Comparison of ENCODE assay signal across 27 cellular contexts in genomic region chr9:78725565-78725964, GRCh38.
DNase-seq lines count a peak whose midpoint lies in the region; ATAC-seq, FAIRE-seq and TF ChIP-seq lines count a peak whose summit lies in the region.
"Had no signal": no experiment of that assay in that cellular context is flagged by ENCODE, and none has a peak within 500 bp of the region (broad histone marks: within the 10 kb centered on the region; RNA-seq: fewer than 3 reads in every experiment).

No MANE protein-coding gene starts in this region.

- in situ Hi-C loops in GM12878 (cut with MboI) = no loop called here

- no peak overlapping the region for H3K27ac ChIP-seq in GM12878 (ENCODE audit: control insufficient read depth, insufficient read depth)
- H3K27ac ChIP-seq: HL-60, PC-9, SJCRH30 had no signal

- RAD21 ChIA-PET in GM12878 (lab: Charles Lee; ENCODE audit: unreplicated experiment) = no interaction called here

- ATAC-seq in GM18907 (IDR thresholded peaks at IDR 0.05; ENCODE audit: unreplicated experiment) (peak; percentile 50), GM12878 (no peak), GM21737 (IDR thresholded peaks at IDR 0.05; ENCODE audit: unreplicated experiment) (no peak), HG03520 (IDR thresholded peaks at IDR 0.05; ENCODE audit: unreplicated experiment) (no peak)
- ATAC-seq: Right ventricle myocardium inferior, SK-N-SH treated with all-trans-retinoic acid at 6 μM for 48 hours, T-cell had no signal

- 37% methylated on average over 1 of the region's 1 CpG for WGBS in GM12878 (ENCODE audit: insufficient coverage, insufficient replicate concordance, low lambda C conversion rate, missing lambda C conversion rate)

- FAIRE-seq in GM12878 (lab: Jason Lieb, UNC) (no peak), urothelium cell line (lab: Jason Lieb, UNC) (no peak)

- peaks cover 6% of the 10 kb centered on the region for H3K36me3 Mint-ChIP-seq in IgD-negative memory B cell
- H3K36me3 Mint-ChIP-seq: CD8-positive, alpha-beta memory T cell; T-cell had no signal

- H3K79me2 ChIP-seq in GM12878 (ENCODE audit: control insufficient read depth, insufficient read depth, low read length) = no peaks in the 10 kb centered on the region

- peak overlapping the region in 1 of 3 donors; percentile 17 for H3K27ac Mint-ChIP-seq in IgD-negative memory B cell
- H3K27ac Mint-ChIP-seq: CD14-positive monocyte; CD8-positive, alpha-beta memory T cell; T-cell had no signal

- TF ChIP-seq POLR2A in GM12878 (IDR thresholded peaks at IDR 0.05; ENCODE audit: low read depth, low read length) = no peak

- peaks cover 12 to 37% (median 19%) of the 10 kb centered on the region in 3 donors for H3K9me3 Mint-ChIP-seq in IgD-negative memory B cell

- SMC1A ChIA-PET in GM12878 (lab: Charles Lee; ENCODE audit: uncharacterized antibody, unreplicated experiment) = no interaction called here

- H3K4me3 Mint-ChIP-seq in IgD-negative memory B cell = peak overlapping the region in 3 of 4 donors; percentile 44 to 76 (median 70)
- H3K4me3 Mint-ChIP-seq: CD14-positive monocyte; CD8-positive, alpha-beta memory T cell; T-cell had no signal

- no TSS peak for BruUV-seq in GM12878 (replicated peaks; lab: Mats Ljungman, UMichigan)

- no peak for DNase-seq in GM12878 (ENCODE audit: low read depth, low spot score)
- no peak for DNase-seq in activated CD4-positive, alpha-beta T cell treated with anti-CD3 and anti-CD28 coated beads, Interleukin-2, amount 50 U/mL, for 48 hours
- no peak for DNase-seq in urothelium cell line (ENCODE audit: low spot score)
- DNase-seq: BE2C; CD8-positive, alpha-beta memory T cell; DMS 273 treated with DMSO at 0.1 percent for 48 hours; DMS79 treated with DMSO at 0.1 percent for 48 hours; H7; Karpas-422; NCI-H1105; NCI-H1436 treated with DMSO at 0.1 percent for 48 hours; NCI-H187 treated with DMSO at 0.1 percent for 48 hours; NCI-H446; NCI-H524 treated with DMSO at 0.1 percent for 48 hours; NCI-H774; NK-92 treated with Interleukin-12 subunit alpha and Interleukin-12 subunit beta, amount 100 ng/mL, for 24 hours; PC-9; SJCRH30; T-cell had no signal

- intact Hi-C loops in GM12878 (cut with micrococcal nuclease; ENCODE audit: unreplicated experiment) = no loop called here

- POLR2A ChIA-PET in GM12878 (lab: Charles Lee) = no interaction called here

- TF ChIP-seq CTCF in GM12878 (IDR thresholded peaks at IDR 0.05 in 2 of 3, conservative IDR thresholded peaks at IDR 0.05 in 1 of 3; ENCODE audit: control insufficient read depth in 2 of 3, extremely low read depth in 1 of 3, insufficient read depth in 1 of 3, low read depth in 3 of 3, low read length in 3 of 3) = no peak

- CTCF ChIA-PET in GM12878 (lab: Yijun Ruan, JAX) = no interaction called here

- H3K4me3 ChIP-seq in GM12878 = no peak overlapping the region
- H3K4me3 ChIP-seq: PC-9, SJCRH30 had no signal

- H3K27me3 Mint-ChIP-seq in IgD-negative memory B cell = no peaks in the 10 kb centered on the region
- H3K27me3 Mint-ChIP-seq: T-cell had no signal

- H3K36me3 ChIP-seq in GM12878 (ENCODE audit: control insufficient read depth in 2 of 2, insufficient read depth in 2 of 2, low read length in 1 of 2) = no peaks in the 10 kb centered on the region
- H3K36me3 ChIP-seq: BE2C, SJCRH30 had no signal

- H3K9me3 ChIP-seq in GM12878 (replicated peaks; ENCODE audit: control insufficient read depth, insufficient read depth, low read length) = no peaks in the 10 kb centered on the region; the same call in 2 of the 3 replicates
- H3K9me3 ChIP-seq: BE2C, SJCRH30 had no signal

- H3K9ac ChIP-seq in GM12878 (ENCODE audit: control insufficient read depth, insufficient read depth, low read length) = no peak overlapping the region

- peaks cover 13 to 20% (median 17%) of the 10 kb centered on the region in 3 donors for H3K4me1 Mint-ChIP-seq in IgD-negative memory B cell
- H3K4me1 Mint-ChIP-seq: CD14-positive monocyte; CD8-positive, alpha-beta memory T cell; T-cell had no signal

- no peak overlapping the region for H3K4me2 ChIP-seq in GM12878 (ENCODE audit: control insufficient read depth, insufficient read depth)
- H3K4me2 ChIP-seq: PC-9 had no signal

- no peak overlapping the region for H2AFZ ChIP-seq in GM12878 (ENCODE audit: control insufficient read depth, low read depth, low read length)
- H2AFZ ChIP-seq: PC-9 had no signal

- no peak for TF ChIP-seq EP300 in GM12878 (IDR thresholded peaks at IDR 0.05; ENCODE audit: borderline replicate concordance in 1 of 2, control insufficient read depth in 1 of 2, low read depth in 2 of 2, low read length in 2 of 2)

- no peaks in the 10 kb centered on the region for H3K27me3 ChIP-seq in GM12878 (replicated peaks in 1 of 2; ENCODE audit: control insufficient read depth in 2 of 2, insufficient read depth in 2 of 2, low read length in 1 of 2)
- H3K27me3 ChIP-seq: BE2C, SJCRH30 had no signal

- no peaks in the 10 kb centered on the region for H4K20me1 ChIP-seq in GM12878 (ENCODE audit: control insufficient read depth, insufficient read depth)

- TF ChIP-seq RAD21 in GM12878 (IDR thresholded peaks at IDR 0.05; ENCODE audit: insufficient read depth, low read depth, low read length) = no peak

- H3K4me1 ChIP-seq in GM12878 (ENCODE audit: control insufficient read depth, insufficient read depth, low read length) = no peaks in the 10 kb centered on the region; the same call in 1 of the 2 replicates
- H3K4me1 ChIP-seq: BE2C, SJCRH30 had no signal

TF ChIP-seq in GM12878, 131 proteins besides CTCF, POLR2A, EP300 and RAD21:
- TF ChIP-seq RUNX3 (IDR thresholded peaks at IDR 0.05; ENCODE audit: low read length) = no peak
- TF ChIP-seq RELB (IDR thresholded peaks at IDR 0.05; ENCODE audit: low read depth) = peak; percentile 27; the same call in 1 of the 2 replicates
TF ChIP-seq in GM12878: peak in this region for 1.
